ENCODE assay signal across 14 cellular contexts in genomic region chr7:114481995-114482394, GRCh38.
DNase-seq lines count a peak whose midpoint lies in the region; ATAC-seq and TF ChIP-seq lines count a peak whose summit lies in the region.
"Had no signal": no experiment of that assay in that cellular context is flagged by ENCODE, and none has a peak within 500 bp of the region (broad histone marks: within the 10 kb centered on the region; RNA-seq: fewer than 3 reads in every experiment).

No MANE protein-coding gene starts in this region.

- TF ChIP-seq CTCF in choroid plexus epithelial cell (conservative IDR thresholded peaks at IDR 0.05; ENCODE audit: low read depth, low read length): no peak

- ATAC-seq in HG03439 (IDR thresholded peaks at IDR 0.05; ENCODE audit: unreplicated experiment): no peak
- ATAC-seq: activated CD4-positive, CD25-positive, alpha-beta regulatory T cell treated with anti-CD3 and anti-CD28 coated beads, Interleukin-2, amount 50 U/mL, for 24 hours had no signal

- DNase-seq in DMS 273 (lab: John Stamatoyannopoulos, UW; ENCODE audit: unreplicated experiment): peak; percentile 46
- DNase-seq in DMS 273 treated with DMSO at 0.1 percent for 48 hours (lab: John Stamatoyannopoulos, UW): no peak
- DNase-seq in NCI-H446 (lab: John Stamatoyannopoulos, UW): peak; percentile 49 to 71
- DNase-seq in choroid plexus epithelial cell (ENCODE audit: low read depth): peak; percentile 90
- DNase-seq in myocyte (ENCODE audit: low read depth): peak; percentile 6
- DNase-seq in NCI-H187 treated with DMSO at 0.1 percent for 48 hours (lab: John Stamatoyannopoulos, UW): no peak
- DNase-seq in activated CD8-positive, alpha-beta memory T cell treated with anti-CD3 and anti-CD28 coated beads for 24 hours: no peak
- DNase-seq: activated T-cell treated with anti-CD3 and anti-CD28 coated beads, Interleukin-2, amount 50 U/mL, for 1 hour; amygdala; ovary; stimulated activated CD8-positive, alpha-beta memory T cell treated with anti-CD3 and anti-CD28 coated beads, Interleukin-4, amount 100 ng/mL, for 48 hours; upper lobe of left lung had no signal

- H3K4me3 ChIP-seq in choroid plexus epithelial cell (ENCODE audit: low read depth, low read length): no peak overlapping the region
- H3K4me3 ChIP-seq: ovary, upper lobe of left lung had no signal

Comparison
In these comparisons a context has a peak if more than half of its experiments do, and no peak if none do; other contexts are left out.
1. DNase-seq: peak in DMS 273 (single experiment), NCI-H446 (2 of 2), choroid plexus epithelial cell (single experiment) and myocyte (single experiment); none in DMS 273 treated with DMSO at 0.1 percent for 48 hours (single experiment), NCI-H187 treated with DMSO at 0.1 percent for 48 hours (single experiment) and activated CD8-positive, alpha-beta memory T cell treated with anti-CD3 and anti-CD28 coated beads for 24 hours (single experiment).